In genomic region chr13:39565036-39565949, GRCh38 we compare ENCODE assay signal across 1 cellular context.
A peak's percentile ranks its signal among the peaks of the same experiment; 100 is the strongest.
TF ChIP-seq lines count a peak whose summit lies in the region.

No MANE protein-coding gene starts in this region.

TF ChIP-seq in H1, 55 proteins besides CTCF, POLR2A, EP300 and RAD21 (continued from another document):
- TF ChIP-seq ATF3 (IDR thresholded peaks at IDR 0.05; ENCODE audit: insufficient read depth, low read depth, low read length) (0 out of 2 replicates have a peak, but pooled peaks have one; percentile 34), KDM1A (IDR thresholded peaks at IDR 0.05; ENCODE audit: borderline replicate concordance, low read length) (no peak), SP1 (IDR thresholded peaks at IDR 0.05; ENCODE audit: low read depth, low read length) (peak; percentile 21; the same call in 1 of the 2 replicates), TEAD4 (IDR thresholded peaks at IDR 0.05; ENCODE audit: low read depth, low read length) (peak; percentile 92), RBBP5 (IDR thresholded peaks at IDR 0.05; ENCODE audit: borderline replicate concordance, low read depth, low read length) (no peak)
